Comparison of ENCODE assay signal across 25 cellular contexts in genomic region chr3:19250959-19251610, GRCh38.
A peak's percentile ranks its signal among the peaks of the same experiment; 100 is the strongest.
DNase-seq lines count a peak whose midpoint lies in the region; ATAC-seq, FAIRE-seq and TF ChIP-seq lines count a peak whose summit lies in the region.
"Had no signal": no experiment of that assay in that cellular context is flagged by ENCODE, and none has a peak within 500 bp of the region (broad histone marks: within the 10 kb centered on the region; RNA-seq: fewer than 3 reads in every experiment).

No MANE protein-coding gene starts in this region.

- H3K4me3 ChIP-seq in DOHH2 (ENCODE audit: low read length), result no peak overlapping the region
- H3K4me3 ChIP-seq in H1 (ENCODE audit: extremely low read depth in 1 of 4, insufficient read depth in 2 of 4, low read depth in 3 of 4, low read length in 4 of 4), result no peak overlapping the region
- H3K4me3 ChIP-seq in mammary epithelial cell (replicated peaks in 1 of 3; ENCODE audit: insufficient read depth in 1 of 3, low read depth in 2 of 3, low read length in 3 of 3), result no peak overlapping the region
- no peak overlapping the region for H3K4me3 ChIP-seq in spleen
- H3K4me3 ChIP-seq: HAP-1, hepatocyte, right atrium auricular region, stomach, transverse colon had no signal

- H3K9me3 ChIP-seq in DOHH2 (ENCODE audit: control insufficient read depth, insufficient read depth, low read length) (peaks cover 4% of the 10 kb centered on the region; the same call in 1 of the 2 replicates), H1 (ENCODE audit: insufficient read depth in 2 of 2, low read depth in 1 of 2, low read length in 1 of 2) (peaks cover 3 to 4% of the 10 kb centered on the region in 2 experiments; a peak in 1 of 4 replicates), mammary epithelial cell (replicated peaks; ENCODE audit: insufficient read depth, low read length) (no peaks in the 10 kb centered on the region), spleen (peaks cover 0 to 15% (median 2%) of the 10 kb centered on the region in 8 donors)
- H3K9me3 ChIP-seq: HAP-1, transverse colon had no signal

- peaks cover 28% of the 10 kb centered on the region for H3K4me1 ChIP-seq in DOHH2 (ENCODE audit: control insufficient read depth, low read length)
- H3K4me1 ChIP-seq in H1 (replicated peaks in 1 of 4; ENCODE audit: control insufficient read depth in 3 of 4, insufficient read depth in 4 of 4, low read length in 3 of 4), result peaks cover 0 to 6% (median 0%) of the 10 kb centered on the region in 4 experiments; a peak in 2 of 7 replicates
- H3K4me1 ChIP-seq in mammary epithelial cell (ENCODE audit: insufficient read depth, low read length), result no peaks in the 10 kb centered on the region
- peaks cover 0 to 12% (median 3%) of the 10 kb centered on the region in 6 donors for H3K4me1 ChIP-seq in spleen
- H3K4me1 ChIP-seq: right atrium auricular region, stomach, transverse colon had no signal

- peak; percentile 50 to 62 for TF ChIP-seq RAD21 in H1 (IDR thresholded peaks at IDR 0.05 in 1 of 2, conservative IDR thresholded peaks at IDR 0.05 in 1 of 2; ENCODE audit: low read depth in 2 of 2, low read length in 2 of 2)

- no TSS peak for BruUV-seq in mammary epithelial cell (replicated peaks; lab: Mats Ljungman, UMichigan)

- no peak overlapping the region for H2BK15ac ChIP-seq in H1 (ENCODE audit: low read length)

- H2BK12ac ChIP-seq in H1 (ENCODE audit: low read depth, low read length), result no peak overlapping the region

- H3K56ac ChIP-seq in H1 (replicated peaks; ENCODE audit: insufficient read length, low read depth, low read length), result no peak overlapping the region

- H2AK5ac ChIP-seq in H1 (ENCODE audit: low read depth, low read length), result no peak overlapping the region

- peak; percentile 65 to 88 for DNase-seq in NCI-H2081 (lab: John Stamatoyannopoulos, UW)
- DNase-seq in H1 (ENCODE audit: low read depth in 1 of 2, low spot score in 2 of 2), result no peak
- DNase-seq in mucosa of gallbladder (ENCODE audit: low spot score), result peak; percentile 13
- no peak for DNase-seq in mammary epithelial cell
- no peak for DNase-seq in spleen
- DNase-seq: activated CD4-positive, alpha-beta T cell treated with anti-CD3 and anti-CD28 coated beads for 48 hours; CD8-positive, alpha-beta memory T cell; DMS53; GF-D8; islet precursor cell; NCI-H1048; NCI-H2171; NCI-H524; PC-3; SHP77; stomach; transverse colon had no signal

- H2AFZ ChIP-seq in H1 (ENCODE audit: low read length), result no peak overlapping the region
- H2AFZ ChIP-seq in mammary epithelial cell (ENCODE audit: low read depth, low read length), result no peak overlapping the region
- H2AFZ ChIP-seq: hepatocyte had no signal

- no peak overlapping the region for H3K23ac ChIP-seq in H1 (ENCODE audit: insufficient read length)

- no peak overlapping the region for H2BK120ac ChIP-seq in H1 (replicated peaks; ENCODE audit: low read depth, low read length)

- no peak overlapping the region for H2BK5ac ChIP-seq in H1 (ENCODE audit: low read depth, low read length)

- no peaks in the 10 kb centered on the region for H3K79me1 ChIP-seq in H1 (ENCODE audit: low read depth, low read length)

- no peak overlapping the region for H4K91ac ChIP-seq in H1 (replicated peaks; ENCODE audit: insufficient read length, low read length)

- intact Hi-C loops in mammary epithelial cell (cut with micrococcal nuclease), result no loop called here
- intact Hi-C loops in spleen (cut with DNase I; ENCODE audit: low total_unique reads), result no loop called here

- CTCF ChIA-PET in H1 (lab: Charles Lee; ENCODE audit: partially characterized antibody) (interaction anchor here (0.7 to 2.5 kb wide), 18 partner anchors 9 to 615 kb away, joined by 3 to 9 read pairs (median 3); no protein-coding TSS in a partner anchor), mammary epithelial cell (lab: Charles Lee; ENCODE audit: low non-redundant PET) (no interaction called here)

- POLR2A ChIA-PET in H1 (lab: Charles Lee; ENCODE audit: partially characterized antibody), result interaction anchor here (0.9 kb wide), 1 partner anchor 19 kb away, joined by 3 read pairs; no protein-coding TSS in a partner anchor

- H3K9me2 ChIP-seq in DOHH2 (replicated peaks; ENCODE audit: control insufficient read depth, low read length), result no peaks in the 10 kb centered on the region

- no peak overlapping the region for H4K5ac ChIP-seq in H1 (ENCODE audit: insufficient read length, low read depth, low read length)

- no peak for FAIRE-seq in H1 (lab: Jason Lieb, UNC)
- FAIRE-seq: astrocyte had no signal

- no peak for ATAC-seq in HG03095 (IDR thresholded peaks at IDR 0.05; ENCODE audit: unreplicated experiment)
- ATAC-seq: PC-3 had no signal

- dilution Hi-C loops in mammary epithelial cell (cut with HindIII; ENCODE audit: low sequenced_read_pairs), result no loop called here

- H3K36me3 ChIP-seq in DOHH2 (ENCODE audit: control insufficient read depth, low read length), result no peaks in the 10 kb centered on the region; the same call in 1 of the 2 replicates
- H3K36me3 ChIP-seq in H1 (ENCODE audit: control insufficient read depth in 2 of 4, insufficient read depth in 4 of 4, low read length in 3 of 4), result peaks cover 0 to 3% (median 0%) of the 10 kb centered on the region in 4 experiments; a peak in 1 of 8 replicates
- no peaks in the 10 kb centered on the region for H3K36me3 ChIP-seq in mammary epithelial cell (ENCODE audit: insufficient read depth, low read length)
- H3K36me3 ChIP-seq in spleen, result no peaks in the 10 kb centered on the region
- H3K36me3 ChIP-seq: HAP-1, right atrium auricular region, stomach, transverse colon had no signal

- H3K4me2 ChIP-seq in DOHH2 (ENCODE audit: low read length) (no peak overlapping the region), H1 (ENCODE audit: insufficient read depth in 1 of 2, low read depth in 2 of 2, low read length in 2 of 2) (no peak overlapping the region), mammary epithelial cell (ENCODE audit: insufficient read depth, low read depth, low read length) (no peak overlapping the region)
- H3K4me2 ChIP-seq: hepatocyte, KMS-11 had no signal

- 84% methylated on average over 6 of the region's 6 CpGs; no CpG with 5 or more reads in 1 of the 2 experiments for WGBS in H1 (ENCODE audit: extremely low coverage in 1 of 2, insufficient coverage in 1 of 2, insufficient read length in 1 of 2, insufficient replicate concordance in 2 of 2, low coverage in 1 of 2, low lambda C conversion rate in 2 of 2, missing lambda C conversion rate in 1 of 2), 2 experiments
- 75% methylated on average over 6 of the region's 6 CpGs for WGBS in mammary epithelial cell (ENCODE audit: low coverage, missing lambda C conversion rate)
- WGBS in spleen, 5 donors, result 69 to 88% (median 81%) methylated on average over 6 of the region's 6 CpGs

- in situ Hi-C loops in mammary epithelial cell (cut with MboI; ENCODE audit: low sequenced_read_pairs in 2 of 2), result no loop called here

- H4K20me1 ChIP-seq in DOHH2 (ENCODE audit: control insufficient read depth, insufficient read depth, low read depth, low read length) (no peaks in the 10 kb centered on the region), H1 (replicated peaks in 1 of 2; ENCODE audit: control insufficient read depth in 1 of 2, insufficient read depth in 2 of 2, low read length in 2 of 2) (no peaks in the 10 kb centered on the region), mammary epithelial cell (ENCODE audit: insufficient read depth, low read length) (no peaks in the 10 kb centered on the region)

- TF ChIP-seq CTCF in DOHH2 (IDR thresholded peaks at IDR 0.05; ENCODE audit: low read depth, low read length, poor library complexity, severe bottlenecking), result peak; percentile 39
- TF ChIP-seq CTCF in H1 (IDR thresholded peaks at IDR 0.05; ENCODE audit: control extremely low read depth in 1 of 3, insufficient read depth in 1 of 3, low read depth in 1 of 3, low read length in 3 of 3), result peak in 2 of 3 experiments; percentile 8 to 16; a peak in 3 of 4 replicates
- no peak for TF ChIP-seq CTCF in mammary epithelial cell (conservative IDR thresholded peaks at IDR 0.05 in 1 of 2, IDR thresholded peaks at IDR 0.05 in 1 of 2; ENCODE audit: extremely low read depth in 1 of 2, insufficient read depth in 1 of 2, low read depth in 1 of 2, low read length in 2 of 2)
- TF ChIP-seq CTCF in spleen (IDR thresholded peaks at IDR 0.05 in 8 of 11, conservative IDR thresholded peaks at IDR 0.05 in 3 of 11), result no peak

- H3K27ac ChIP-seq in DOHH2 (ENCODE audit: low read depth, low read length) (no peak overlapping the region), H1 (ENCODE audit: low read depth, low read length) (no peak overlapping the region), mammary epithelial cell (ENCODE audit: insufficient read depth, low read depth, low read length) (no peak overlapping the region), spleen (no peak overlapping the region)
- H3K27ac ChIP-seq: epithelial cell of prostate, hepatocyte, KMS-11, right atrium auricular region, stomach, transverse colon had no signal

- TF ChIP-seq POLR2A in H1 (IDR thresholded peaks at IDR 0.05; ENCODE audit: control extremely low read depth in 1 of 2, low read depth in 2 of 2, low read length in 2 of 2) (no peak), spleen (IDR thresholded peaks at IDR 0.05) (no peak)

- no peak overlapping the region for H4K8ac ChIP-seq in H1 (ENCODE audit: extremely low read depth, insufficient read depth, low read length)

- H2BK20ac ChIP-seq in H1 (ENCODE audit: low read length), result no peak overlapping the region

- H3K79me2 ChIP-seq in DOHH2 (ENCODE audit: control insufficient read depth, low read length) (no peaks in the 10 kb centered on the region), H1 (ENCODE audit: control insufficient read depth in 1 of 2, insufficient read depth in 2 of 2, low read length in 2 of 2) (peaks cover 0 to 2% of the 10 kb centered on the region in 2 experiments; a peak in 1 of 4 replicates), mammary epithelial cell (ENCODE audit: insufficient read depth, low read length) (no peaks in the 10 kb centered on the region)
- H3K79me2 ChIP-seq: hepatocyte had no signal

- no peak overlapping the region for H3K9ac ChIP-seq in H1 (replicated peaks in 1 of 4; ENCODE audit: extremely low read depth in 1 of 4, low read depth in 3 of 4, low read length in 3 of 4)
- no peak overlapping the region for H3K9ac ChIP-seq in mammary epithelial cell (ENCODE audit: insufficient read depth, low read length)
- H3K9ac ChIP-seq: KMS-11 had no signal

- no peak overlapping the region for H3K14ac ChIP-seq in H1 (ENCODE audit: insufficient read length)

- TF ChIP-seq EP300 in H1 (IDR thresholded peaks at IDR 0.05; ENCODE audit: borderline replicate concordance in 1 of 2, low read depth in 2 of 2, low read length in 2 of 2), result no peak

- no peaks in the 10 kb centered on the region for H3F3A ChIP-seq in DOHH2 (ENCODE audit: control insufficient read depth, insufficient read depth)

- H3K18ac ChIP-seq in H1 (ENCODE audit: extremely low read depth, low read length), result no peak overlapping the region

- H3K27me3 ChIP-seq in DOHH2 (ENCODE audit: control insufficient read depth, low read length) (no peaks in the 10 kb centered on the region), H1 (replicated peaks in 1 of 4; ENCODE audit: control insufficient read depth in 3 of 4, extremely low read depth in 1 of 4, insufficient read depth in 3 of 4, low read length in 3 of 4) (no peaks in the 10 kb centered on the region), mammary epithelial cell (ENCODE audit: insufficient read depth, low read length) (no peaks in the 10 kb centered on the region), spleen (replicated peaks in 1 of 7) (no peaks in the 10 kb centered on the region)
- H3K27me3 ChIP-seq: hepatocyte, right atrium auricular region, stomach, transverse colon had no signal

- no peaks in the 10 kb centered on the region for H3K23me2 ChIP-seq in H1 (ENCODE audit: low read depth, low read length)

- H3K4ac ChIP-seq in H1 (replicated peaks; ENCODE audit: insufficient read length, low read depth, low read length), result no peak overlapping the region

Comparison
In these comparisons a context has a peak if more than half of its experiments do, and no peak if none do; other contexts are left out.
1. CTCF ChIP-seq: peak in DOHH2 (single experiment) and H1 (2 of 3); none in mammary epithelial cell (0 of 2) and spleen (0 of 11).
2. DNase-seq: peak in NCI-H2081 (2 of 2) and mucosa of gallbladder (single experiment); none in H1 (0 of 2), mammary epithelial cell (single experiment) and spleen (single experiment).